ENCODE assay signal across 8 cellular contexts in genomic region chrX:106894392-106894909, GRCh38. TPM values are rescaled to one million over a fixed set of nuclear protein-coding genes. Genes with fewer than 3 reads are reported as not detected.
A peak's percentile ranks its signal among the peaks of the same experiment; 100 is the strongest.
DNase-seq lines count a peak whose midpoint lies in the region; ATAC-seq, FAIRE-seq and TF ChIP-seq lines count a peak whose summit lies in the region.

No MANE protein-coding gene starts in this region.

- ATAC-seq in HG03135 (IDR thresholded peaks at IDR 0.05; ENCODE audit: unreplicated experiment) (peak; percentile 81), mucosa of descending colon (peak; percentile 86)

- H3K36me3 Mint-ChIP-seq in endothelial cell (ENCODE audit: low read depth, unreplicated experiment), result no peaks in the 10 kb centered on the region

- no peak for TF ChIP-seq POLR2A in stomach (IDR thresholded peaks at IDR 0.05)

- H3K27ac Mint-ChIP-seq in endothelial cell (ENCODE audit: unreplicated experiment), result no peak overlapping the region

- 17 to 30% (median 24%) methylated on average over 5 to 6 of the region's 6 CpGs for WGBS in stomach, 5 donors

- CTCF ChIA-PET in AG04449 (lab: Yijun Ruan, JAX), result interaction anchor here (0.7 to 4.8 kb wide), 23 partner anchors 8 to 999 kb away, joined by 3 to 55 read pairs (median 4); partner anchors contain the start of gene RIPPLY1

- no peak overlapping the region for H3K4me3 Mint-ChIP-seq in endothelial cell (ENCODE audit: unreplicated experiment)

- H3K36me3 ChIP-seq in mucosa of descending colon (ENCODE audit: low read depth) (no peaks in the 10 kb centered on the region), stomach (no peaks in the 10 kb centered on the region)

- TF ChIP-seq EP300 in stomach (IDR thresholded peaks at IDR 0.05), result no peak

- FAIRE-seq in GM18507 (lab: Jason Lieb, UNC), result peak; percentile 87

- peak overlapping the region in 1 of 5 donors; percentile 27 for H3K27ac ChIP-seq in stomach

- intact Hi-C loops in mucosa of descending colon (cut with DNase I, micrococcal nuclease) (no loop called here), stomach (cut with DNase I; ENCODE audit: low total_unique reads) (no loop called here)

- DNase-seq in AG04449 (ENCODE audit: low read depth, low spot score), result peak; percentile 31
- DNase-seq in GM18507 (ENCODE audit: extremely low spot score, insufficient read length, low read depth), result peak; percentile 8
- peak; percentile 23 for DNase-seq in NCI-H345 treated with DMSO at 0.1 percent for 48 hours (lab: John Stamatoyannopoulos, UW; ENCODE audit: unreplicated experiment)
- peak; percentile 10 to 21 for DNase-seq in activated CD8-positive, alpha-beta memory T cell treated with anti-CD3 and anti-CD28 coated beads for 1 hour (ENCODE audit: extremely low read depth in 1 of 2, low read depth in 1 of 2)
- peak; percentile 59 for DNase-seq in endothelial cell (ENCODE audit: low spot score)
- DNase-seq in mucosa of descending colon, result peak in 2 of 3 donors; percentile 38 to 42
- peak; percentile 56 for DNase-seq in stomach

- peaks cover 4% of the 10 kb centered on the region for H3K4me1 Mint-ChIP-seq in endothelial cell (ENCODE audit: unreplicated experiment)

- peaks cover 2% of the 10 kb centered on the region for H3K27me3 Mint-ChIP-seq in endothelial cell (ENCODE audit: unreplicated experiment)

- H3K4me1 ChIP-seq in mucosa of descending colon (ENCODE audit: low read depth), result no peaks in the 10 kb centered on the region
- H3K4me1 ChIP-seq in stomach, result peaks cover 0 to 11% (median 4%) of the 10 kb centered on the region in 4 donors

- no peaks in the 10 kb centered on the region for H3K9me3 Mint-ChIP-seq in endothelial cell (ENCODE audit: unreplicated experiment)

- H3K4me3 ChIP-seq in AG04449 (ENCODE audit: low read depth, low read length) (no peak overlapping the region), mucosa of descending colon (no peak overlapping the region), stomach (no peak overlapping the region)

- TF ChIP-seq CTCF in AG04449 (IDR thresholded peaks at IDR 0.05; ENCODE audit: insufficient read depth, low read length, missing control alignments) (peak; percentile 72), endothelial cell (IDR thresholded peaks at IDR 0.05; ENCODE audit: unreplicated experiment) (peak; percentile 53), mucosa of descending colon (IDR thresholded peaks at IDR 0.05) (peak; percentile 45), stomach (IDR thresholded peaks at IDR 0.05) (peak in 5 of 7 experiments; percentile 24 to 71 (median 55))

- H3K27me3 ChIP-seq in stomach, result peaks cover 0 to 15% (median 0%) of the 10 kb centered on the region in 3 donors

- POLR2A ChIA-PET in AG04449 (lab: Yijun Ruan, JAX), result no interaction called here

- H3K9me3 ChIP-seq in mucosa of descending colon (no peaks in the 10 kb centered on the region), stomach (no peaks in the 10 kb centered on the region)

RNA-seq across cellular contexts. Expression of gene RIPPLY1, which starts 8.7 kb away (rescaled TPM):
- not detected for total RNA-seq in endothelial cell (ENCODE audit: unreplicated experiment)
- not detected for total RNA-seq in mucosa of descending colon
- not detected for total RNA-seq in stomach
- not detected for polyA plus RNA-seq in stomach

RNA-seq across cellular contexts. Expression of gene CLDN2, which starts 25.8 kb away (rescaled TPM):
- total RNA-seq in endothelial cell (ENCODE audit: unreplicated experiment) (not detected), mucosa of descending colon (under 1 TPM; 0.09 to 0.70 (median 0.22) TPM), stomach (1 to 10 TPM in 1 of 5 donors, not detected in 4; 2.4 TPM)
- polyA plus RNA-seq in stomach, result 1 to 10 TPM in 2 of 3 donors, under 1 TPM in 1; 0.31 to 3.5 (median 2.5) TPM

Comparison
In these comparisons a context has a peak if more than half of its experiments do, and no peak if none do; other contexts are left out.
1. DNase-seq: peak in every context shown above with its lines; median percentile 59 in endothelial cell; 56 in stomach; 40 in mucosa of descending colon; 31 in AG04449; 23 in NCI-H345 treated with DMSO at 0.1 percent for 48 hours; 16 in activated CD8-positive, alpha-beta memory T cell treated with anti-CD3 and anti-CD28 coated beads for 1 hour; 8 in GM18507.